Comparison of ENCODE assay signal across 13 cellular contexts in genomic region chr2:237456200-237456731, GRCh38. TPM values are rescaled to one million over a fixed set of nuclear protein-coding genes. Genes with fewer than 3 reads are reported as not detected.
DNase-seq lines count a peak whose midpoint lies in the region; ATAC-seq, FAIRE-seq and TF ChIP-seq lines count a peak whose summit lies in the region.
"Had no signal": no experiment of that assay in that cellular context is flagged by ENCODE, and none has a peak within 500 bp of the region (broad histone marks: within the 10 kb centered on the region; RNA-seq: fewer than 3 reads in every experiment).

No MANE protein-coding gene starts in this region.

- no peak overlapping the region for H2AFZ ChIP-seq in K562 (ENCODE audit: low read depth, low read length)

- BruUV-seq in K562 (replicated peaks; lab: Mats Ljungman, UMichigan), result no TSS peak

- TF ChIP-seq RAD21 in K562 (CRISPR knock-in tag; conservative IDR thresholded peaks at IDR 0.05 in 1 of 2, IDR thresholded peaks at IDR 0.05 in 1 of 2), result no peak

- CTCF ChIA-PET in AG04450 (lab: Charles Lee) (interaction anchor here (0.7 to 2.3 kb wide), 6 partner anchors 13 to 115 kb away, joined by 3 to 17 read pairs (median 4); no protein-coding TSS in a partner anchor), K562 (lab: Yijun Ruan, JAX; ENCODE audit: low intra/inter-chr PET ratio) (no interaction called here)

- 0 out of 2 replicates have a peak, but pooled peaks have one; percentile 9 for TF ChIP-seq CTCF in AG04450 (IDR thresholded peaks at IDR 0.05; ENCODE audit: low read depth, low read length)
- no peak for TF ChIP-seq CTCF in K562 (IDR thresholded peaks at IDR 0.05 in 2 of 3, conservative IDR thresholded peaks at IDR 0.05 in 1 of 3; ENCODE audit: insufficient read depth in 2 of 3, low read depth in 1 of 3, low read length in 3 of 3)
- TF ChIP-seq CTCF in lower leg skin (IDR thresholded peaks at IDR 0.05), result no peak

- H3K36me3 ChIP-seq in K562 (ENCODE audit: control insufficient read depth, insufficient read depth, low read length), result no peaks in the 10 kb centered on the region

- H3K27ac ChIP-seq in AG04450 (ENCODE audit: low read depth, low read length) (peak overlapping the region; percentile 93), K562 (ENCODE audit: extremely low read depth, low read depth, low read length) (no peak overlapping the region)

- peak; percentile 97 for DNase-seq in AG04450 (ENCODE audit: low read depth, low spot score)
- peak; percentile 42 for DNase-seq in MV-4-11 (lab: John Stamatoyannopoulos, UW)
- no peak for DNase-seq in K562 (ENCODE audit: extremely low read depth in 1 of 4, low spot score in 3 of 4)
- peak; percentile 53 to 89 for DNase-seq in lower leg skin (ENCODE audit: low spot score in 2 of 2)
- no peak for DNase-seq in activated T-cell treated with anti-CD3 and anti-CD28 coated beads for 4 hours
- DNase-seq in NCI-H1436 (lab: John Stamatoyannopoulos, UW), result no peak
- DNase-seq in G401 (ENCODE audit: low spot score), result no peak
- no peak for DNase-seq in HuH-7.5 (ENCODE audit: low spot score)
- DNase-seq: activated gamma-delta T cell; CD4-positive, alpha-beta T cell; naive B cell; NCI-H1105 had no signal

- H4K20me1 ChIP-seq in K562 (replicated peaks; ENCODE audit: control insufficient read depth, insufficient read depth, low read length), result no peaks in the 10 kb centered on the region

- TF ChIP-seq POLR2A in K562 (conservative IDR thresholded peaks at IDR 0.05) (no peak), lower leg skin (IDR thresholded peaks at IDR 0.05) (no peak)

- no peak; the same call in 2 of the 3 replicates for ATAC-seq in K562

- WGBS in K562 (ENCODE audit: insufficient coverage, low coverage, missing lambda C conversion rate), result 18% methylated on average over 10 of the region's 10 CpGs
- 40 to 41% methylated on average over 9 to 10 of the region's 10 CpGs for WGBS in lower leg skin, 2 donors

- no peak overlapping the region for H3K9ac ChIP-seq in K562 (ENCODE audit: insufficient read depth in 1 of 2, low read depth in 2 of 2, low read length in 2 of 2)

- H3K9me1 ChIP-seq in K562 (ENCODE audit: control insufficient read depth, insufficient read depth, low read length), result no peaks in the 10 kb centered on the region

- no peak for FAIRE-seq in K562 (lab: Jason Lieb, UNC)
- FAIRE-seq: endothelial cell of umbilical vein had no signal

- intact Hi-C loops in K562 (cut with micrococcal nuclease) (no loop called here), lower leg skin (cut with DNase I; ENCODE audit: low total_unique reads) (no loop called here)

- H3K79me2 ChIP-seq in K562 (ENCODE audit: control insufficient read depth, insufficient read depth, low read length), result no peaks in the 10 kb centered on the region

- no peaks in the 10 kb centered on the region for H3K27me3 ChIP-seq in AG04450 (ENCODE audit: control insufficient read depth, insufficient read depth, low read length)
- no peaks in the 10 kb centered on the region for H3K27me3 ChIP-seq in K562 (ENCODE audit: control insufficient read depth in 2 of 2, insufficient read depth in 2 of 2, low read length in 2 of 2)

- H3K4me3 ChIP-seq in AG04450 (ENCODE audit: low read depth, low read length) (no peak overlapping the region), K562 (no peak overlapping the region), lower leg skin (ENCODE audit: low read depth, poor library complexity, severe bottlenecking) (no peak overlapping the region)

- in situ Hi-C loops in K562 (cut with MboI) (no loop called here), G401 (cut with HindIII; ENCODE audit: low sequenced_read_pairs) (no loop called here)

- peaks cover 0 to 3% of the 10 kb centered on the region in 2 experiments; a peak in 1 of 5 replicates for H3K4me1 ChIP-seq in K562 (replicated peaks in 1 of 2; ENCODE audit: control insufficient read depth in 2 of 2, insufficient read depth in 2 of 2, low read length in 2 of 2)

- H3K4me2 ChIP-seq in K562 (ENCODE audit: insufficient read depth, low read length), result no peak overlapping the region

- no peak for TF ChIP-seq EP300 in K562 (IDR thresholded peaks at IDR 0.05; ENCODE audit: low read length)

- H3K9me3 ChIP-seq in AG04450 (ENCODE audit: control insufficient read depth, insufficient read depth, low read length) (peaks cover 12% of the 10 kb centered on the region; the same call in 1 of the 2 replicates), K562 (replicated peaks; ENCODE audit: control insufficient read depth, insufficient read depth, low read depth, low read length) (no peaks in the 10 kb centered on the region)

- POLR2A ChIA-PET in AG04450 (lab: Yijun Ruan, JAX) (interaction anchor here (0.6 to 2.3 kb wide), 11 partner anchors 10 to 254 kb away, joined by 3 to 21 read pairs (median 4); partner anchors contain the start of gene COL6A3), K562 (lab: Yijun Ruan, JAX) (interaction anchor here (0.6 to 1.2 kb wide), 2 partner anchors 10 to 84 kb away, joined by 3 read pairs; no protein-coding TSS in a partner anchor)

TF ChIP-seq in K562, 482 proteins besides CTCF, POLR2A, EP300 and RAD21 (continues in another document):
- TF ChIP-seq PHF20 (IDR thresholded peaks at IDR 0.05; ENCODE audit: partially characterized antibody) (no peak), ZNF41 (CRISPR knock-in tag; conservative IDR thresholded peaks at IDR 0.05) (no peak), PPARD (CRISPR knock-in tag; IDR thresholded peaks at IDR 0.05) (no peak), ZFP91 (CRISPR knock-in tag; IDR thresholded peaks at IDR 0.05) (no peak)

RNA-seq across cellular contexts. Expression of gene MLPH, which starts 30.8 kb away (rescaled TPM):
- polyA plus RNA-seq in AG04450 (2011; rRNA removed), result 15.5 and 15.6 TPM in 2 replicates
- polyA minus RNA-seq in AG04450 (2011; rRNA and poly(A)+ RNA removed), result 29.5 and 33.7 TPM in 2 replicates
- not detected in 2 replicates for total RNA-seq in K562 (2011; cell fraction: chromatin; rRNA removed; ENCODE audit: low replicate concordance)
- not detected in 2 replicates for total RNA-seq in K562 (2011; cell fraction: nucleolus; rRNA removed)
- not detected in 2 replicates for total RNA-seq in K562 (2011; cell fraction: nucleoplasm; rRNA removed)
- total RNA-seq in K562 (2014; rRNA removed), result not detected in 2 replicates
- total RNA-seq in K562 (2014; rRNA removed; fragmentation: Illumina TruSeq; extraction: Trizol), result not detected in 2 replicates
- total RNA-seq in K562 (2015; rRNA removed; fragmentation: Illumina TruSeq; extraction: Trizol), result not detected in 2 replicates
- 0.22 and 0.65 TPM in 2 replicates for total RNA-seq in K562 (2021)
- polyA plus RNA-seq in K562 (2011; rRNA removed), result not detected in 2 replicates
- polyA plus RNA-seq in K562 (2011; cell fraction: cytosol; rRNA removed), result not detected in 2 replicates
- 0.24 TPM in 1 of 2 replicates, not detected in the other for polyA plus RNA-seq in K562 (2011; cell fraction: nucleus; rRNA removed)
- polyA plus RNA-seq in K562 (2012), result 0.12 and 0.25 TPM in 2 replicates
- not detected in 2 replicates for polyA plus RNA-seq in K562 (2014; fragmentation: Illumina TruSeq; extraction: Trizol)
- not detected for polyA plus RNA-seq in K562 (2014; fragmentation: Nextera tagmentation; extraction: Ambion mirVana)
- polyA plus RNA-seq in K562 (2014; rRNA removed), result not detected in 2 replicates
- polyA minus RNA-seq in K562 (2011; rRNA and poly(A)+ RNA removed), result not detected in 2 replicates
- not detected in 2 replicates for polyA minus RNA-seq in K562 (2011; cell fraction: cytosol; rRNA and poly(A)+ RNA removed)
- polyA minus RNA-seq in K562 (2011; cell fraction: nucleus; rRNA and poly(A)+ RNA removed), result not detected in 2 replicates
- 10 to 100 TPM; 13.3 to 37.9 (median 19.9) TPM for total RNA-seq in lower leg skin
- 0.55 and 1.6 TPM in 2 replicates for total RNA-seq in G401 (2014; rRNA removed; shearing (Covaris generic))
- total RNA-seq: endothelial cell of umbilical vein had no signal
- polyA plus RNA-seq: endothelial cell of umbilical vein had no signal

RNA-seq across cellular contexts. Expression of gene COL6A3, which starts 42.3 kb away (rescaled TPM):
- polyA plus RNA-seq in AG04450 (2011; rRNA removed) (1,384 and 2,107 TPM in 2 replicates), K562 (2011; rRNA removed) (0.07 and 0.11 TPM in 2 replicates), K562 (2014; fragmentation: Illumina TruSeq; extraction: Trizol) (2.7 and 2.9 TPM in 2 replicates), K562 (2014; fragmentation: Nextera tagmentation; extraction: Ambion mirVana) (under 1 TPM; 0.39 to 0.48 TPM), K562 (2014; rRNA removed) (1.1 and 2.7 TPM in 2 replicates)
- 2,516 and 3,153 TPM in 2 replicates for polyA minus RNA-seq in AG04450 (2011; rRNA and poly(A)+ RNA removed)
- total RNA-seq in K562 (2011; cell fraction: chromatin; rRNA removed; ENCODE audit: low replicate concordance), result 2.5 and 3.2 TPM in 2 replicates
- total RNA-seq in K562 (2011; cell fraction: nucleolus; rRNA removed), result 1.7 TPM in 2 replicates
- total RNA-seq in K562 (2011; cell fraction: nucleoplasm; rRNA removed), result 2.5 and 3.6 TPM in 2 replicates
- total RNA-seq in K562 (2014; rRNA removed) (1.5 and 2.1 TPM in 2 replicates), K562 (2014; rRNA removed; fragmentation: Illumina TruSeq; extraction: Trizol) (1.6 TPM in 2 replicates), K562 (2015; rRNA removed; fragmentation: Illumina TruSeq; extraction: Trizol) (2.0 and 2.5 TPM in 2 replicates), K562 (2021) (4.1 and 4.3 TPM in 2 replicates), lower leg skin (100 to 1,000 TPM in 1 of 4 donors, 10 to 100 TPM in 3; 43.1 to 204 (median 62.4) TPM)
- 0.07 and 0.12 TPM in 2 replicates for polyA plus RNA-seq in K562 (2011; cell fraction: cytosol; rRNA removed)
- 0.37 and 0.55 TPM in 2 replicates for polyA plus RNA-seq in K562 (2011; cell fraction: nucleus; rRNA removed)
- 3.4 and 61.3 TPM in 2 replicates for polyA plus RNA-seq in K562 (2012)
- 0.18 and 0.60 TPM in 2 replicates for polyA minus RNA-seq in K562 (2011; rRNA and poly(A)+ RNA removed)
- 0.91 and 1.4 TPM in 2 replicates for polyA minus RNA-seq in K562 (2011; cell fraction: cytosol; rRNA and poly(A)+ RNA removed)
- polyA minus RNA-seq in K562 (2011; cell fraction: nucleus; rRNA and poly(A)+ RNA removed), result 0.13 and 0.56 TPM in 2 replicates
- 0.17 and 0.25 TPM in 2 replicates for total RNA-seq in G401 (2014; rRNA removed; shearing (Covaris generic))
- total RNA-seq: endothelial cell of umbilical vein had no signal

Comparison
In these comparisons a context has a peak if more than half of its experiments do, and no peak if none do; other contexts are left out.
1. DNase-seq: peak in AG04450 (single experiment), MV-4-11 (single experiment) and lower leg skin (2 of 2); none in K562 (0 of 4), activated T-cell treated with anti-CD3 and anti-CD28 coated beads for 4 hours (single experiment), NCI-H1436 (single experiment), G401 (single experiment) and HuH-7.5 (single experiment).
2. RNA of gene COL6A3, which starts 42.3 kb away (total RNA-seq): 43.1 to 204 TPM in lower leg skin; 1.5 to 4.3 TPM in K562 and 0.17 to 0.25 TPM in G401; every median in the first group is over 4 times any median in the second.